9 cellular contexts compared by ENCODE assay signal in genomic region chr14:93970589-93970966, GRCh38. TPM values are rescaled to one million over a fixed set of nuclear protein-coding genes. Genes with fewer than 3 reads are reported as not detected.
A peak's percentile ranks its signal among the peaks of the same experiment; 100 is the strongest.
DNase-seq lines count a peak whose midpoint lies in the region; ATAC-seq and TF ChIP-seq lines count a peak whose summit lies in the region.
"Had no signal": no experiment of that assay in that cellular context is flagged by ENCODE, and none has a peak within 500 bp of the region (broad histone marks: within the 10 kb centered on the region; RNA-seq: fewer than 3 reads in every experiment).

No MANE protein-coding gene starts in this region.

- H3K36me3 Mint-ChIP-seq in CD14-positive monocyte, result peaks cover 0 to 6% of the 10 kb centered on the region in 2 donors

- H3K4me3 Mint-ChIP-seq in CD14-positive monocyte, result peak overlapping the region; percentile 90 to 98

- TF ChIP-seq CTCF in CD14-positive monocyte (IDR thresholded peaks at IDR 0.05) (peak; percentile 82), fibroblast of the aortic adventitia (IDR thresholded peaks at IDR 0.05; ENCODE audit: insufficient read depth, low read length) (peak; percentile 6)

- H3K27me3 Mint-ChIP-seq in CD14-positive monocyte (ENCODE audit: low read depth in 3 of 3), result peaks cover 3 to 14% (median 6%) of the 10 kb centered on the region in 3 donors

- DNase-seq in CD14-positive monocyte (ENCODE audit: low spot score) (peak; percentile 85), NCI-H748 treated with DMSO at 0.1 percent for 48 hours (lab: John Stamatoyannopoulos, UW) (peak; percentile 9), activated T-cell treated with anti-CD3 and anti-CD28 coated beads for 4 hours (peak; percentile 59), fibroblast of the aortic adventitia (ENCODE audit: low read depth) (no peak), HCEC 1CT (no peak), kidney glomerular epithelial cell (lab: John Stamatoyannopoulos, UW) (no peak)
- peak; percentile 54 to 61 for DNase-seq in stimulated activated CD4-positive, alpha-beta T cell treated with anti-CD3 and anti-CD28 coated beads, Interleukin-1b, Interleukin-23, amount 100 ng/mL, for 4 hours (ENCODE audit: low read depth in 2 of 2)

- peak overlapping the region; percentile 23 to 91 (median 88) for H3K27ac Mint-ChIP-seq in CD14-positive monocyte

- peaks cover 0 to 1% (median 0%) of the 10 kb centered on the region in 7 donors for H3K9me3 Mint-ChIP-seq in CD14-positive monocyte

- H3K4me3 ChIP-seq in fibroblast of the aortic adventitia (ENCODE audit: low read depth, low read length), result no peak overlapping the region
- H3K4me3 ChIP-seq: HAP-1 had no signal

- ATAC-seq in GM21786 (IDR thresholded peaks at IDR 0.05; ENCODE audit: unreplicated experiment), result peak; percentile 15

- intact Hi-C loops in CD14-positive monocyte (cut with micrococcal nuclease), result loop anchor here (1.0 to 2.0 kb wide), 3 partner anchors 10 to 30 kb away; no protein-coding TSS in a partner anchor

- H3K4me1 Mint-ChIP-seq in CD14-positive monocyte, result peaks cover 68% of the 10 kb centered on the region

RNA-seq across cellular contexts. Expression of gene ASB2, which starts 5.8 kb away (rescaled TPM):
- 1 to 10 TPM in 1 of 2 donors, under 1 TPM in 1; 0.25 to 1.4 TPM for polyA plus RNA-seq in CD14-positive monocyte
- total RNA-seq in fibroblast of the aortic adventitia (ENCODE audit: low replicate concordance), result 0.45 and 0.49 TPM in 2 replicates

RNA-seq across cellular contexts. Expression of gene CCDC197, which starts 26.5 kb away (rescaled TPM):
- polyA plus RNA-seq in CD14-positive monocyte, result not detected
- not detected in 2 replicates for total RNA-seq in fibroblast of the aortic adventitia (ENCODE audit: low replicate concordance)

RNA-seq across cellular contexts. Expression of gene FAM181A, which starts 43.4 kb away (rescaled TPM):
- not detected for polyA plus RNA-seq in CD14-positive monocyte
- not detected in 2 replicates for total RNA-seq in fibroblast of the aortic adventitia (ENCODE audit: low replicate concordance)

RNA-seq across cellular contexts. Expression of gene OTUB2, which starts 55.6 kb away (rescaled TPM):
- polyA plus RNA-seq in CD14-positive monocyte, result under 1 TPM; 0.28 to 0.95 TPM
- 2.5 and 2.8 TPM in 2 replicates for total RNA-seq in fibroblast of the aortic adventitia (ENCODE audit: low replicate concordance)

Comparison
In these comparisons a context has a peak if more than half of its experiments do, and no peak if none do; other contexts are left out.
1. DNase-seq: peak in CD14-positive monocyte (single experiment), NCI-H748 treated with DMSO at 0.1 percent for 48 hours (single experiment), activated T-cell treated with anti-CD3 and anti-CD28 coated beads for 4 hours (single experiment) and stimulated activated CD4-positive, alpha-beta T cell treated with anti-CD3 and anti-CD28 coated beads, Interleukin-1b, Interleukin-23, amount 100 ng/mL, for 4 hours (2 of 2); none in fibroblast of the aortic adventitia (single experiment), HCEC 1CT (single experiment) and kidney glomerular epithelial cell (single experiment).